9 cellular contexts compared by ENCODE assay signal in genomic region chr16:4733211-4733742, GRCh38. TPM values are rescaled to one million over a fixed set of nuclear protein-coding genes. Genes with fewer than 3 reads are reported as not detected.
A peak's percentile ranks its signal among the peaks of the same experiment; 100 is the strongest.
DNase-seq lines count a peak whose midpoint lies in the region; ATAC-seq and TF ChIP-seq lines count a peak whose summit lies in the region.
"Had no signal": no experiment of that assay in that cellular context is flagged by ENCODE, and none has a peak within 500 bp of the region (broad histone marks: within the 10 kb centered on the region; RNA-seq: fewer than 3 reads in every experiment).

No MANE protein-coding gene starts in this region.

- intact Hi-C loops in activated CD4-positive, alpha-beta T cell treated with anti-CD3 and anti-CD28 coated beads for 36 hours (cut with DNase I, micrococcal nuclease): no loop called here

- CTCF ChIA-PET in activated CD4-positive, alpha-beta T cell treated with anti-CD3 and anti-CD28 coated beads for 36 hours (lab: Charles Lee): interaction anchor here (0.6 to 1.6 kb wide), 4 partner anchors 185 to 479 kb away, joined by 3 to 7 read pairs (median 3); no protein-coding TSS in a partner anchor

- H3K9me3 Mint-ChIP-seq in activated CD4-positive, alpha-beta T cell treated with anti-CD3 and anti-CD28 coated beads for 36 hours (ENCODE audit: low read depth): no peaks in the 10 kb centered on the region
- H3K9me3 Mint-ChIP-seq in activated naive CD4-positive, alpha-beta T cell treated with anti-CD3 and anti-CD28 coated beads, Interleukin-2, amount 50 U/mL, for 72 hours: no peaks in the 10 kb centered on the region

- POLR2A ChIA-PET in activated CD4-positive, alpha-beta T cell treated with anti-CD3 and anti-CD28 coated beads for 36 hours (lab: Charles Lee): interaction anchor here (1.3 to 1.6 kb wide), 3 partner anchors 38 to 117 kb away, joined by 4 to 10 read pairs (median 5); partner anchors contain the start of gene NUDT16L1

- no peaks in the 10 kb centered on the region for H3K27me3 ChIP-seq in thoracic aorta (replicated peaks; ENCODE audit: insufficient read depth)

- peaks cover 16% of the 10 kb centered on the region for H3K36me3 ChIP-seq in thoracic aorta

- peaks cover 13% of the 10 kb centered on the region in 2 donors for H3K4me1 ChIP-seq in thoracic aorta (ENCODE audit: control insufficient read depth in 1 of 2, low read depth in 2 of 2)

- H3K9me3 ChIP-seq in thoracic aorta: no peaks in the 10 kb centered on the region

- peaks cover 13% of the 10 kb centered on the region for H3K4me1 Mint-ChIP-seq in activated CD4-positive, alpha-beta T cell treated with anti-CD3 and anti-CD28 coated beads for 36 hours

- peak overlapping the region; percentile 94 for H3K4me3 ChIP-seq in thoracic aorta

- H3K27ac Mint-ChIP-seq in activated CD4-positive, alpha-beta T cell treated with anti-CD3 and anti-CD28 coated beads for 36 hours: peak overlapping the region; percentile 58
- peak overlapping the region; percentile 87 to 96 for H3K27ac Mint-ChIP-seq in activated naive CD4-positive, alpha-beta T cell treated with anti-CD3 and anti-CD28 coated beads, Interleukin-2, amount 50 U/mL, for 72 hours

- no peak for ATAC-seq in activated CD4-positive, alpha-beta T cell treated with anti-CD3 and anti-CD28 coated beads for 36 hours
- ATAC-seq in activated naive CD4-positive, alpha-beta T cell treated with anti-CD3 and anti-CD28 coated beads, Interleukin-2, amount 50 U/mL, for 72 hours: no peak
- ATAC-seq in thoracic aorta (ENCODE audit: insufficient number of reproducible peaks, low FRiP score, low read depth) (no peak), HG03095 (IDR thresholded peaks at IDR 0.05; ENCODE audit: unreplicated experiment) (no peak)

- DNase-seq in activated CD4-positive, alpha-beta T cell treated with anti-CD3 and anti-CD28 coated beads for 36 hours: no peak
- DNase-seq in activated CD4-positive, alpha-beta T cell treated with anti-CD3 and anti-CD28 coated beads, Interleukin-2, amount 50 U/mL, for 4 hours: no peak
- no peak for DNase-seq in activated naive CD4-positive, alpha-beta T cell treated with anti-CD3 and anti-CD28 coated beads, Interleukin-2, amount 50 U/mL, for 72 hours (ENCODE audit: low spot score in 2 of 2)
- DNase-seq in left kidney (ENCODE audit: low read depth, low spot score) (peak; percentile 38), thoracic aorta (ENCODE audit: low spot score) (no peak), NCI-H1930 (lab: John Stamatoyannopoulos, UW) (no peak), 8988T (no peak)
- DNase-seq: MV-4-11 had no signal

- H3K36me3 Mint-ChIP-seq in activated CD4-positive, alpha-beta T cell treated with anti-CD3 and anti-CD28 coated beads for 36 hours (ENCODE audit: low read depth): peaks cover 11% of the 10 kb centered on the region
- H3K36me3 Mint-ChIP-seq in activated naive CD4-positive, alpha-beta T cell treated with anti-CD3 and anti-CD28 coated beads, Interleukin-2, amount 50 U/mL, for 72 hours: peaks cover 0 to 4% of the 10 kb centered on the region in 2 donors

- peak overlapping the region; percentile 86 for H3K4me3 Mint-ChIP-seq in activated CD4-positive, alpha-beta T cell treated with anti-CD3 and anti-CD28 coated beads for 36 hours

- TF ChIP-seq CTCF in thoracic aorta (IDR thresholded peaks at IDR 0.05): no peak

- no peaks in the 10 kb centered on the region for H3K27me3 Mint-ChIP-seq in activated CD4-positive, alpha-beta T cell treated with anti-CD3 and anti-CD28 coated beads for 36 hours

- peak overlapping the region; percentile 68 to 80 for H3K27ac ChIP-seq in thoracic aorta

RNA-seq across cellular contexts. Expression of gene ANKS3, which starts 0.8 kb away (rescaled TPM):
- total RNA-seq in activated CD4-positive, alpha-beta T cell treated with anti-CD3 and anti-CD28 coated beads for 36 hours: 10 to 100 TPM; 12.1 to 14.1 TPM
- total RNA-seq in activated naive CD4-positive, alpha-beta T cell treated with anti-CD3 and anti-CD28 coated beads, Interleukin-2, amount 50 U/mL, for 72 hours: 10 to 100 TPM; 19.4 to 21.5 TPM
- total RNA-seq in thoracic aorta: 10 to 100 TPM; 29.8 to 41.8 TPM

RNA-seq across cellular contexts. Expression of gene DNAAF8, which starts 1.1 kb away (rescaled TPM):
- under 1 TPM; 0.11 to 0.16 TPM for total RNA-seq in activated CD4-positive, alpha-beta T cell treated with anti-CD3 and anti-CD28 coated beads for 36 hours
- total RNA-seq in activated naive CD4-positive, alpha-beta T cell treated with anti-CD3 and anti-CD28 coated beads, Interleukin-2, amount 50 U/mL, for 72 hours: under 1 TPM in 1 of 2 donors, not detected in 1; 0.09 TPM
- total RNA-seq in thoracic aorta: not detected

RNA-seq across cellular contexts. Expression of gene ZNF500, which starts 33.7 kb away (rescaled TPM):
- 10 to 100 TPM; 10.3 to 11.6 TPM for total RNA-seq in activated CD4-positive, alpha-beta T cell treated with anti-CD3 and anti-CD28 coated beads for 36 hours
- 10 to 100 TPM; 10.2 to 12.2 TPM for total RNA-seq in activated naive CD4-positive, alpha-beta T cell treated with anti-CD3 and anti-CD28 coated beads, Interleukin-2, amount 50 U/mL, for 72 hours
- 10 to 100 TPM in 1 of 2 donors, 1 to 10 TPM in 1; 6.1 to 21.2 TPM for total RNA-seq in thoracic aorta

RNA-seq across cellular contexts. Expression of gene NUDT16L1, which starts 39.9 kb away (rescaled TPM):
- 10 to 100 TPM; 16.4 to 22.5 TPM for total RNA-seq in activated CD4-positive, alpha-beta T cell treated with anti-CD3 and anti-CD28 coated beads for 36 hours
- 10 to 100 TPM; 20.7 to 42.8 TPM for total RNA-seq in activated naive CD4-positive, alpha-beta T cell treated with anti-CD3 and anti-CD28 coated beads, Interleukin-2, amount 50 U/mL, for 72 hours
- 10 to 100 TPM; 16.8 to 24.0 TPM for total RNA-seq in thoracic aorta

RNA-seq across cellular contexts. Expression of gene SEPTIN12, which starts 54.9 kb away (rescaled TPM):
- not detected for total RNA-seq in activated CD4-positive, alpha-beta T cell treated with anti-CD3 and anti-CD28 coated beads for 36 hours
- total RNA-seq in activated naive CD4-positive, alpha-beta T cell treated with anti-CD3 and anti-CD28 coated beads, Interleukin-2, amount 50 U/mL, for 72 hours: not detected
- not detected for total RNA-seq in thoracic aorta
